ENCODE assay signal across 8 cellular contexts in genomic region chr20:844473-845225, GRCh38.
DNase-seq lines count a peak whose midpoint lies in the region; ATAC-seq and FAIRE-seq lines count a peak whose summit lies in the region.

No MANE protein-coding gene starts in this region.

- peaks cover 33% of the 10 kb centered on the region for H3K4me1 Mint-ChIP-seq in memory B cell

- no peaks in the 10 kb centered on the region for H3K9me3 Mint-ChIP-seq in memory B cell

- peak; percentile 83 for FAIRE-seq in GM19239 (lab: Jason Lieb, UNC)

- peak overlapping the region; percentile 90 for H3K4me3 Mint-ChIP-seq in memory B cell

- ATAC-seq in HG03378 (IDR thresholded peaks at IDR 0.05; ENCODE audit: unreplicated experiment) (peak; percentile 85), memory B cell (ENCODE audit: low read depth) (peak; percentile 96)

- no peak overlapping the region for H3K27ac Mint-ChIP-seq in memory B cell

- peaks cover 2% of the 10 kb centered on the region for H3K36me3 Mint-ChIP-seq in memory B cell

- DNase-seq in AG20443 (ENCODE audit: low spot score) = peak; percentile 97
- peak; percentile 99 for DNase-seq in GM19239 (ENCODE audit: insufficient read length, low spot score)
- DNase-seq in NCI-H526 (lab: John Stamatoyannopoulos, UW) = peak; percentile 95 to 99
- peak; percentile 79 to 80 for DNase-seq in activated CD8-positive, alpha-beta memory T cell treated with anti-CD3 and anti-CD28 coated beads for 1 hour (ENCODE audit: extremely low read depth in 1 of 2, low read depth in 1 of 2)
- DNase-seq in effector CD8-positive, alpha-beta T cell (lab: John Stamatoyannopoulos, UW) = peak; percentile 89
- peak; percentile 55 to 75 for DNase-seq in memory B cell (ENCODE audit: low spot score in 2 of 2)
- DNase-seq in stimulated activated CD4-positive, alpha-beta T cell treated with anti-CD3 and anti-CD28 coated beads, TNF-alpha, amount 100 ng/mL, for 48 hours (ENCODE audit: low read depth in 3 of 3) = peak; percentile 71 to 89 (median 77)

- no peaks in the 10 kb centered on the region for H3K27me3 Mint-ChIP-seq in memory B cell

Comparison
In these comparisons a context has a peak if more than half of its experiments do, and no peak if none do; other contexts are left out.
1. Peak in every context shown above with its lines: DNase-seq and ATAC-seq.